Comparison of ENCODE assay signal across 24 cellular contexts in genomic region chrX:42149281-42149680, GRCh38.
"Had no signal": no experiment of that assay in that cellular context is flagged by ENCODE, and none has a peak within 500 bp of the region (broad histone marks: within the 10 kb centered on the region; RNA-seq: fewer than 3 reads in every experiment).

No MANE protein-coding gene starts in this region.

- H3K36me3 Mint-ChIP-seq: stimulated activated effector memory CD8-positive, alpha-beta T cell treated with anti-CD3 and anti-CD28 coated beads, Interleukin-12 subunit alpha, Interleukin-12 subunit beta, amount 100 ng/mL, for 72 hours had no signal

- H3K27me3 Mint-ChIP-seq: activated CD4-positive, alpha-beta memory T cell treated with anti-CD3 and anti-CD28 coated beads, Interleukin-2, amount 10 ng/mL, durations not matched to agents 7 days and 5 days; activated CD4-positive, alpha-beta T cell treated with anti-CD3 and anti-CD28 coated beads, Interleukin-2, amount 10 ng/mL, durations not matched to agents 24 days and 14 days; dendritic cell treated with granulocyte-macrophage colony-stimulating factor and Interleukin-4, amounts not matched to agents 40 ng/mL and 50 ng/mL, for 4 days; T-helper 17 cell had no signal

- H3K9me3 Mint-ChIP-seq: activated CD4-positive, alpha-beta memory T cell treated with anti-CD3 and anti-CD28 coated beads, Interleukin-2, amount 10 ng/mL, durations not matched to agents 7 days and 5 days; activated naive CD4-positive, alpha-beta T cell treated with anti-CD3 and anti-CD28 coated beads for 36 hours; activated T-cell treated with anti-CD3 and anti-CD28 coated beads, Interleukin-2, amount 50 U/mL, for 72 hours; dendritic cell treated with granulocyte-macrophage colony-stimulating factor and Interleukin-4, amounts not matched to agents 40 ng/mL and 50 ng/mL, for 4 days; stimulated activated effector memory CD8-positive, alpha-beta T cell treated with anti-CD3 and anti-CD28 coated beads, Interleukin-12 subunit alpha, Interleukin-12 subunit beta, amount 100 ng/mL, for 72 hours had no signal

- H3K27ac Mint-ChIP-seq: activated CD4-positive, alpha-beta memory T cell treated with anti-CD3 and anti-CD28 coated beads, Interleukin-2, amount 10 ng/mL, durations not matched to agents 7 days and 5 days; activated CD4-positive, alpha-beta T cell treated with anti-CD3 and anti-CD28 coated beads, Interleukin-2, amount 10 ng/mL, durations not matched to agents 24 days and 14 days; activated naive CD4-positive, alpha-beta T cell treated with anti-CD3 and anti-CD28 coated beads for 36 hours; activated T-cell treated with anti-CD3 and anti-CD28 coated beads, Interleukin-2, amount 50 U/mL, for 72 hours; dendritic cell treated with granulocyte-macrophage colony-stimulating factor and Interleukin-4, amounts not matched to agents 40 ng/mL and 50 ng/mL, for 4 days; stimulated activated effector memory CD8-positive, alpha-beta T cell treated with anti-CD3 and anti-CD28 coated beads, Interleukin-12 subunit alpha, Interleukin-12 subunit beta, amount 100 ng/mL, for 72 hours; T-helper 17 cell had no signal

- H3K4me3 Mint-ChIP-seq: activated CD4-positive, alpha-beta memory T cell treated with anti-CD3 and anti-CD28 coated beads, Interleukin-2, amount 10 ng/mL, durations not matched to agents 7 days and 5 days; activated CD4-positive, alpha-beta T cell treated with anti-CD3 and anti-CD28 coated beads, Interleukin-2, amount 10 ng/mL, durations not matched to agents 24 days and 14 days; activated naive CD4-positive, alpha-beta T cell treated with anti-CD3 and anti-CD28 coated beads for 36 hours; activated T-cell treated with anti-CD3 and anti-CD28 coated beads, Interleukin-2, amount 50 U/mL, for 72 hours; dendritic cell treated with granulocyte-macrophage colony-stimulating factor and Interleukin-4, amounts not matched to agents 40 ng/mL and 50 ng/mL, for 4 days; stimulated activated effector memory CD8-positive, alpha-beta T cell treated with anti-CD3 and anti-CD28 coated beads, Interleukin-12 subunit alpha, Interleukin-12 subunit beta, amount 100 ng/mL, for 72 hours; T-helper 17 cell had no signal

- DNase-seq: activated CD4-positive, alpha-beta memory T cell treated with anti-CD3 and anti-CD28 coated beads, Interleukin-2, amount 10 ng/mL, durations not matched to agents 7 days and 5 days; activated CD4-positive, alpha-beta T cell treated with anti-CD3 and anti-CD28 coated beads, Interleukin-2, amount 10 ng/mL, durations not matched to agents 24 days and 14 days; activated effector memory CD4-positive, alpha-beta T cell treated with Interleukin-2 at 50 U/mL for 16 hours; activated naive CD4-positive, alpha-beta T cell treated with anti-CD3 and anti-CD28 coated beads for 36 hours; activated T-cell treated with anti-CD3 and anti-CD28 coated beads, Interleukin-2, amount 50 U/mL, for 72 hours; effector CD8-positive, alpha-beta T cell; erythroblast; foreskin melanocyte; left ventricle myocardium inferior; midbrain; nucleus accumbens; right cardiac atrium; stimulated activated CD4-positive, alpha-beta T cell treated with anti-CD3 and anti-CD28 coated beads, Interleukin-2, amount 100 ng/mL, for 24 hours; stomach; T-helper 17 cell; uterus had no signal

- H3K4me3 ChIP-seq: cardiac muscle cell, hepatocyte, left ventricle myocardium inferior, skin epidermis, stomach, suprapubic skin, tibial nerve, uterus had no signal

- ATAC-seq: activated CD4-positive, CD25-positive, alpha-beta regulatory T cell treated with anti-CD3 and anti-CD28 coated beads, Interleukin-2, amount 50 U/mL, for 24 hours; activated T-cell treated with anti-CD3 and anti-CD28 coated beads, Interleukin-2, amount 50 U/mL, for 72 hours; right cardiac atrium; stimulated activated effector memory CD8-positive, alpha-beta T cell treated with anti-CD3 and anti-CD28 coated beads, Interleukin-12 subunit alpha, Interleukin-12 subunit beta, amount 100 ng/mL, for 72 hours; T-helper 17 cell had no signal
